22 cellular contexts compared by ENCODE assay signal in genomic region chrX:98627645-98628044, GRCh38.
A peak's percentile ranks its signal among the peaks of the same experiment; 100 is the strongest.
DNase-seq lines count a peak whose midpoint lies in the region; FAIRE-seq and TF ChIP-seq lines count a peak whose summit lies in the region.
"Had no signal": no experiment of that assay in that cellular context is flagged by ENCODE, and none has a peak within 500 bp of the region (broad histone marks: within the 10 kb centered on the region; RNA-seq: fewer than 3 reads in every experiment).

No MANE protein-coding gene starts in this region.

- H3K79me1 ChIP-seq in H1 (ENCODE audit: low read depth, low read length), result no peaks in the 10 kb centered on the region

- no peaks in the 10 kb centered on the region for H3K27me3 Mint-ChIP-seq in progenitor cell of endocrine pancreas
- H3K27me3 Mint-ChIP-seq: B cell; CD4-positive, alpha-beta T cell had no signal

- H3K4me1 ChIP-seq in H1 (replicated peaks in 1 of 4; ENCODE audit: control insufficient read depth in 3 of 4, insufficient read depth in 4 of 4, low read length in 3 of 4), result no peaks in the 10 kb centered on the region
- H3K4me1 ChIP-seq in tibial artery, result no peaks in the 10 kb centered on the region
- H3K4me1 ChIP-seq: BLaER1 had no signal

- no peaks in the 10 kb centered on the region for H4K20me1 ChIP-seq in H1 (replicated peaks in 1 of 2; ENCODE audit: control insufficient read depth in 1 of 2, insufficient read depth in 2 of 2, low read length in 2 of 2)
- H4K20me1 ChIP-seq: BLaER1 had no signal

- CTCF ChIA-PET in H1 (lab: Charles Lee; ENCODE audit: partially characterized antibody), result no interaction called here

- H2AFZ ChIP-seq in H1 (ENCODE audit: low read length), result no peak overlapping the region
- H2AFZ ChIP-seq: GM23338 had no signal

- no peak for TF ChIP-seq POLR2A in H1 (IDR thresholded peaks at IDR 0.05; ENCODE audit: control extremely low read depth in 1 of 2, low read depth in 2 of 2, low read length in 2 of 2)

- H3K9me3 ChIP-seq in H1 (ENCODE audit: insufficient read depth in 2 of 2, low read depth in 1 of 2, low read length in 1 of 2), result no peaks in the 10 kb centered on the region
- no peaks in the 10 kb centered on the region for H3K9me3 ChIP-seq in tibial artery
- H3K9me3 ChIP-seq: BLaER1, HAP-1 had no signal

- no peak overlapping the region for H3K27ac Mint-ChIP-seq in progenitor cell of endocrine pancreas
- H3K27ac Mint-ChIP-seq: B cell; CD4-positive, alpha-beta T cell; CD8-positive, alpha-beta memory T cell; GM23338; HFFc6 had no signal

- H3K4me3 ChIP-seq in H1 (ENCODE audit: extremely low read depth in 1 of 4, insufficient read depth in 2 of 4, low read depth in 3 of 4, low read length in 4 of 4), result no peak overlapping the region
- H3K4me3 ChIP-seq in tibial artery, result no peak overlapping the region
- H3K4me3 ChIP-seq in dorsolateral prefrontal cortex, result no peak overlapping the region
- H3K4me3 ChIP-seq: BLaER1, GM23338, HAP-1 had no signal

- H3K27ac ChIP-seq in H1 (ENCODE audit: low read depth, low read length) (no peak overlapping the region), tibial artery (no peak overlapping the region), dorsolateral prefrontal cortex (no peak overlapping the region)
- H3K27ac ChIP-seq: BLaER1, C4-2B had no signal

- H2BK5ac ChIP-seq in H1 (ENCODE audit: low read depth, low read length), result no peak overlapping the region

- intact Hi-C loops in tibial artery (cut with DNase I; ENCODE audit: low total_unique reads) (no loop called here), dorsolateral prefrontal cortex (cut with DNase I) (no loop called here)

- no peak for DNase-seq in RCC 7860 (ENCODE audit: low spot score)
- DNase-seq in H1 (ENCODE audit: low read depth in 1 of 2, low spot score in 2 of 2), result no peak
- no peak for DNase-seq in tibial artery
- DNase-seq in dorsolateral prefrontal cortex, result no peak
- no peak for DNase-seq in progenitor cell of endocrine pancreas (ENCODE audit: low spot score, unreplicated experiment)
- DNase-seq: CD4-positive, alpha-beta T cell; CD8-positive, alpha-beta memory T cell; DMS 273 treated with DMSO at 0.1 percent for 48 hours; DMS79; EL; GF-D8; HFFc6 had no signal

- H3K4me2 ChIP-seq in H1 (ENCODE audit: insufficient read depth in 1 of 2, low read depth in 2 of 2, low read length in 2 of 2), result no peak overlapping the region
- H3K4me2 ChIP-seq: BLaER1, GM23338 had no signal

- H4K91ac ChIP-seq in H1 (replicated peaks; ENCODE audit: insufficient read length, low read length), result no peak overlapping the region

- no peak overlapping the region for H2AK5ac ChIP-seq in H1 (ENCODE audit: low read depth, low read length)

- H3K79me2 ChIP-seq in H1 (ENCODE audit: control insufficient read depth in 1 of 2, insufficient read depth in 2 of 2, low read length in 2 of 2), result no peaks in the 10 kb centered on the region

- no peak overlapping the region for H3K56ac ChIP-seq in H1 (replicated peaks; ENCODE audit: insufficient read length, low read depth, low read length)

- H3K4me3 Mint-ChIP-seq in progenitor cell of endocrine pancreas (ENCODE audit: low read depth), result no peak overlapping the region
- H3K4me3 Mint-ChIP-seq: B cell; CD4-positive, alpha-beta T cell; CD8-positive, alpha-beta memory T cell; GM23338; HFFc6 had no signal

- no peak overlapping the region for H2BK120ac ChIP-seq in H1 (replicated peaks; ENCODE audit: low read depth, low read length)

- H2BK15ac ChIP-seq in H1 (ENCODE audit: low read length), result no peak overlapping the region

- no peak overlapping the region for H3K18ac ChIP-seq in H1 (ENCODE audit: extremely low read depth, low read length)

- no peak overlapping the region for H3K23ac ChIP-seq in H1 (ENCODE audit: insufficient read length)

- no peaks in the 10 kb centered on the region for H3K23me2 ChIP-seq in H1 (ENCODE audit: low read depth, low read length)

- TF ChIP-seq CTCF in H1 (IDR thresholded peaks at IDR 0.05; ENCODE audit: control extremely low read depth in 1 of 3, insufficient read depth in 1 of 3, low read depth in 1 of 3, low read length in 3 of 3), result no peak
- TF ChIP-seq CTCF in tibial artery (IDR thresholded peaks at IDR 0.05), result no peak
- TF ChIP-seq CTCF in dorsolateral prefrontal cortex (IDR thresholded peaks at IDR 0.05 in 54 of 56, conservative IDR thresholded peaks at IDR 0.05 in 2 of 56; ENCODE audit: low read depth in 1 of 56, partially characterized antibody in 56 of 56), result no peak
- no peak for TF ChIP-seq CTCF in progenitor cell of endocrine pancreas (IDR thresholded peaks at IDR 0.05; ENCODE audit: unreplicated experiment)

- no peak overlapping the region for H3K14ac ChIP-seq in H1 (ENCODE audit: insufficient read length)

- H4K8ac ChIP-seq in H1 (ENCODE audit: extremely low read depth, insufficient read depth, low read length), result no peak overlapping the region

- no peak overlapping the region for H2BK12ac ChIP-seq in H1 (ENCODE audit: low read depth, low read length)

- no peak overlapping the region for H3K9ac ChIP-seq in H1 (replicated peaks in 1 of 4; ENCODE audit: extremely low read depth in 1 of 4, low read depth in 3 of 4, low read length in 3 of 4)
- H3K9ac ChIP-seq: BLaER1 had no signal

- no peak overlapping the region for H3K4ac ChIP-seq in H1 (replicated peaks; ENCODE audit: insufficient read length, low read depth, low read length)

- no peaks in the 10 kb centered on the region for H3K4me1 Mint-ChIP-seq in progenitor cell of endocrine pancreas (ENCODE audit: low read depth)
- H3K4me1 Mint-ChIP-seq: B cell; CD8-positive, alpha-beta memory T cell; GM23338 had no signal

- H4K5ac ChIP-seq in H1 (ENCODE audit: insufficient read length, low read depth, low read length), result no peak overlapping the region

- H3K36me3 Mint-ChIP-seq in progenitor cell of endocrine pancreas (ENCODE audit: insufficient read depth), result peaks cover 8% of the 10 kb centered on the region
- H3K36me3 Mint-ChIP-seq: CD8-positive, alpha-beta memory T cell had no signal

- TF ChIP-seq RAD21 in H1 (IDR thresholded peaks at IDR 0.05 in 1 of 2, conservative IDR thresholded peaks at IDR 0.05 in 1 of 2; ENCODE audit: low read depth in 2 of 2, low read length in 2 of 2), result no peak

- no peak for TF ChIP-seq EP300 in H1 (IDR thresholded peaks at IDR 0.05; ENCODE audit: borderline replicate concordance in 1 of 2, low read depth in 2 of 2, low read length in 2 of 2)

- H2BK20ac ChIP-seq in H1 (ENCODE audit: low read length), result no peak overlapping the region

- FAIRE-seq in G401.6 (lab: Jason Lieb, UNC), result peak; percentile 67
- FAIRE-seq in RCC 7860 (lab: Jason Lieb, UNC), result peak; percentile 54
- no peak for FAIRE-seq in H1 (lab: Jason Lieb, UNC)
- FAIRE-seq: D721Med, GM12891, GM18507, H54 had no signal

- peaks cover 0 to 18% (median 0%) of the 10 kb centered on the region in 4 experiments; a peak in 2 of 8 replicates for H3K36me3 ChIP-seq in H1 (ENCODE audit: control insufficient read depth in 2 of 4, insufficient read depth in 4 of 4, low read length in 3 of 4)
- H3K36me3 ChIP-seq in tibial artery, result no peaks in the 10 kb centered on the region
- H3K36me3 ChIP-seq: BLaER1, HAP-1 had no signal

- H3K9me3 Mint-ChIP-seq in progenitor cell of endocrine pancreas (ENCODE audit: low read depth), result peaks cover 4% of the 10 kb centered on the region
- H3K9me3 Mint-ChIP-seq: CD4-positive, alpha-beta T cell; HFFc6 had no signal

- no peaks in the 10 kb centered on the region for H3K27me3 ChIP-seq in H1 (replicated peaks in 1 of 4; ENCODE audit: control insufficient read depth in 3 of 4, extremely low read depth in 1 of 4, insufficient read depth in 3 of 4, low read length in 3 of 4)
- no peaks in the 10 kb centered on the region for H3K27me3 ChIP-seq in tibial artery
- H3K27me3 ChIP-seq in dorsolateral prefrontal cortex, result peaks cover 0 to 64% (median 13%) of the 10 kb centered on the region in 45 donors

- POLR2A ChIA-PET in H1 (lab: Charles Lee; ENCODE audit: partially characterized antibody), result no interaction called here

TF ChIP-seq in H1, 55 proteins besides CTCF, POLR2A, EP300 and RAD21:
- TF ChIP-seq MAFK (IDR thresholded peaks at IDR 0.05; ENCODE audit: low read depth, low read length) (peak; percentile 41; the same call in 1 of the 2 replicates), JUN (IDR thresholded peaks at IDR 0.05; ENCODE audit: low read depth, low read length) (no peak)
